ENCODE assay signal across 8 cellular contexts in the genomic region with DNA sequence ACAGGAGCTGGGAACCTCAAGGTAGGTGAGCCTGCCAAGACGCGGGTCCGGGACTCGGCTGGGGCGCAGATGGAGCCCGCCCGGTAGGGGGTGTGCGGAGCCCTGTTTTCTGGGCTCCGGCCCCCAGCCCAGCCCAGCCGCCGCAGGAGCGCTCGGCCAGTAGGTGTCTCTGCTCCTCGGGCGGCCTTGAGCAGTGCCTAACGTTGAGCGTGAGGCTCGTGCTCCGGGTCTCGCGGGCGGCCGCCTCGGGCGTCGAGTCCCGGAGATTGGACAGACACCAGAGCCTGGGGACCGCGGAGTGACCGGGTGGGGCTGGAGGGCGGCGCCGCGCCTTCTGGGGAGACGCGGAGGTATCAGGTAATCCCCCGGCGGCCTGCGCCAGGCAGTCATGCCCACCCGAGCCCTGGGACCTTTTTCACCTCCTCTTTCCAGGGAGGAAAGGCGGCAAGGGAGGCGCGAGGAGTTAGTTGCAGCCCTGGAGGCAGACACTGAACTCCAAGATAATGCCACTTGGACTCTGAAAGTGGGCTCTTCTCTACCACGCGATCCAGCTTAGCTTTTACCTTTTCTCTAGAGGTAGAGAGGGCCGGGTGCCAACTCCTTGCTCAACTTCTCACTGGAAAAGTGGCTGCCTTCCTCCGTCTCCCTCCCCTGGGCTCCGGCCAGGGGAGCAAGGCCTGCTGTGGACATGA. TPM values are rescaled to one million over a fixed set of nuclear protein-coding genes. Genes with fewer than 3 reads are reported as not detected.
DNase-seq lines count a peak whose midpoint lies in the region; ATAC-seq and TF ChIP-seq lines count a peak whose summit lies in the region.

No MANE protein-coding gene starts in this region.

- ATAC-seq in GM18907 (IDR thresholded peaks at IDR 0.05; ENCODE audit: unreplicated experiment): peak; percentile 98
- ATAC-seq in HG03108 (IDR thresholded peaks at IDR 0.05; ENCODE audit: unreplicated experiment): peak; percentile 98
- peak; percentile 93 for ATAC-seq in RWPE2 (ENCODE audit: low read depth)

- 6 to 9% (median 7%) methylated on average over 40 to 48 of the region's 48 CpGs for WGBS in spleen, 5 donors

- no peak for TF ChIP-seq POLR2A in spleen (IDR thresholded peaks at IDR 0.05)

- intact Hi-C loops in spleen (cut with DNase I; ENCODE audit: low total_unique reads): no loop called here

- no peak overlapping the region for H3K27ac ChIP-seq in RWPE2 (ENCODE audit: poor library complexity, severe bottlenecking)
- no peak overlapping the region for H3K27ac ChIP-seq in iPS-20b (ENCODE audit: low read length)
- H3K27ac ChIP-seq in spleen: no peak overlapping the region

- H3K36me3 ChIP-seq in RWPE2 (ENCODE audit: low read depth) (no peaks in the 10 kb centered on the region), iPS-20b (ENCODE audit: insufficient read depth, low read depth, low read length) (no peaks in the 10 kb centered on the region), spleen (no peaks in the 10 kb centered on the region)

- H3K9me3 ChIP-seq in RWPE2 (ENCODE audit: severe bottlenecking): no peaks in the 10 kb centered on the region
- H3K9me3 ChIP-seq in iPS-20b (ENCODE audit: insufficient read depth, low read depth, low read length): no peaks in the 10 kb centered on the region
- no peaks in the 10 kb centered on the region for H3K9me3 ChIP-seq in spleen

- H3K27me3 ChIP-seq in RWPE2 (ENCODE audit: insufficient read depth, poor library complexity, severe bottlenecking) (no peaks in the 10 kb centered on the region), iPS-20b (ENCODE audit: insufficient read depth, low read length) (peaks cover 37% of the 10 kb centered on the region), spleen (replicated peaks in 1 of 7) (peaks cover 0 to 59% (median 20%) of the 10 kb centered on the region in 7 donors)

- in situ Hi-C loops in astrocyte of the spinal cord (cut with HindIII; ENCODE audit: low sequenced_read_pairs): no loop called here

- DNase-seq in AG10803 (ENCODE audit: low read depth): peak; percentile 5
- DNase-seq in RWPE2 (ENCODE audit: low spot score): peak; percentile 64
- peak; percentile 48 for DNase-seq in astrocyte of the spinal cord (ENCODE audit: low read depth, low spot score)
- peak; percentile 86 for DNase-seq in spleen
- no peak for DNase-seq in cortex of kidney (lab: John Stamatoyannopoulos, UW)

- H3K4me1 ChIP-seq in RWPE2 (ENCODE audit: insufficient read depth, poor library complexity, severe bottlenecking) (no peaks in the 10 kb centered on the region), iPS-20b (ENCODE audit: insufficient read depth, low read length) (no peaks in the 10 kb centered on the region; the same call in 1 of the 2 replicates), spleen (peaks cover 4 to 10% (median 9%) of the 10 kb centered on the region in 6 donors)

- no peak overlapping the region for H3K4me3 ChIP-seq in AG10803 (ENCODE audit: low read length)
- peak overlapping the region; percentile 8 for H3K4me3 ChIP-seq in RWPE2 (ENCODE audit: severe bottlenecking)
- peak overlapping the region; percentile 28 for H3K4me3 ChIP-seq in astrocyte of the spinal cord (ENCODE audit: low read depth, low read length)
- H3K4me3 ChIP-seq in iPS-20b (ENCODE audit: low read length): peak overlapping the region; percentile 80
- H3K4me3 ChIP-seq in spleen: peak overlapping the region in 7 of 8 donors; percentile 4 to 56 (median 14)

- TF ChIP-seq CTCF in AG10803 (conservative IDR thresholded peaks at IDR 0.05; ENCODE audit: low read length) (peak; percentile 20; the same call in 1 of the 2 replicates), RWPE2 (IDR thresholded peaks at IDR 0.05; ENCODE audit: poor library complexity, severe bottlenecking) (peak; percentile 85), astrocyte of the spinal cord (IDR thresholded peaks at IDR 0.05; ENCODE audit: low read depth, low read length) (peak; percentile 68), spleen (IDR thresholded peaks at IDR 0.05 in 8 of 11, conservative IDR thresholded peaks at IDR 0.05 in 3 of 11) (peak in 8 of 11 experiments; percentile 16 to 61 (median 45))

- H3K9ac ChIP-seq in iPS-20b (ENCODE audit: low read depth, low read length): peak overlapping the region; percentile 61; the same call in 1 of the 2 replicates

RNA-seq across cellular contexts. Expression of a gene that starts 14.5 kb away (rescaled TPM):
- total RNA-seq in spleen: 1 to 10 TPM in 1 of 7 donors, not detected in 6; 1.8 TPM
- polyA plus RNA-seq in spleen: under 1 TPM; 0.06 to 0.59 (median 0.11) TPM

RNA-seq across cellular contexts. Expression of a gene that starts 36.4 kb away (rescaled TPM):
- total RNA-seq in spleen: 1 to 10 TPM in 1 of 7 donors, not detected in 6; 2.8 TPM
- polyA plus RNA-seq in spleen: under 1 TPM in 2 of 3 donors, not detected in 1; 0.06 to 0.11 TPM

Comparison
In these comparisons a context has a peak if more than half of its experiments do, and no peak if none do; other contexts are left out.
1. CTCF ChIP-seq: peak in every context shown above with its lines; median percentile 85 in RWPE2; 68 in astrocyte of the spinal cord; 45 in spleen; 20 in AG10803.